19 cellular contexts compared by ENCODE assay signal in the genomic region with DNA sequence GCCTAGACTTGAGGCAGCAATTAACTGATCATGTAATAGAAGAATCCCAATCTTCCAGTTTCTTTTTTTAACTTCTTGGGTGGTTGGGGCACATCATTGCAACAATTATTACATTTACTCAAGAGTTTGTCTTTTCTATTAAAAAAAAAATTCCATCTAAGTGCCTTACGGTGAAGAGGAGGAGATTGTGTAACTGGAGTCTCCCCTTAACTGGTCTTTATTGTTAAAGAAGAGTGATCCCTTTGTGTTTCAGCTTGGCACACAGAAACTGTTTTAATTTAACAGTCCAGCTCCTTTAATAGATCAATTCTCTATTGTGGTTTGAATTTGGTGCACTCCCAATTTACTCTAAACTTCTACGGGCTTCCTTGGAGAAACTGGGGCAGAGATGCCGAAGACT.
"Had no signal": no experiment of that assay in that cellular context is flagged by ENCODE, and none has a peak within 500 bp of the region (broad histone marks: within the 10 kb centered on the region; RNA-seq: fewer than 3 reads in every experiment).

No MANE protein-coding gene starts in this region.

- ATAC-seq: activated CD8-positive, alpha-beta memory T cell treated with anti-CD3 and anti-CD28 coated beads, Interleukin-2, amount 10 ng/mL, durations not matched to agents 7 days and 5 days; activated CD8-positive, alpha-beta T cell treated with anti-CD3 and anti-CD28 coated beads, Interleukin-2, amount 10 ng/mL, durations not matched to agents 7 days and 5 days; activated naive CD4-positive, alpha-beta T cell treated with anti-CD3 and anti-CD28 coated beads, Interleukin-2, amount 50 U/mL, for 72 hours; activated T-cell treated with anti-CD3 and anti-CD28 coated beads, Interleukin-2, amount 50 U/mL, for 72 hours; naive thymus-derived CD8-positive, alpha-beta T cell; T-helper 17 cell had no signal

- H3K4me3 ChIP-seq: right atrium auricular region, tibial nerve had no signal

- H3K9me3 ChIP-seq: right atrium auricular region, tibial nerve had no signal

- H2AFZ ChIP-seq: parathyroid adenoma had no signal

- H3K36me3 ChIP-seq: right atrium auricular region, tibial nerve had no signal

- H3K9ac ChIP-seq: parathyroid adenoma had no signal

- DNase-seq: activated CD4-positive, alpha-beta T cell treated with anti-CD3 and anti-CD28 coated beads, Interleukin-2, amount 50 U/mL, for 1 hour; activated CD4-positive, CD25-positive, alpha-beta regulatory T cell treated with anti-CD3 and anti-CD28 coated beads, Interleukin-2, amount 50 U/mL, for 72 hours; activated CD8-positive, alpha-beta memory T cell treated with anti-CD3 and anti-CD28 coated beads, Interleukin-2, amount 10 ng/mL, durations not matched to agents 7 days and 5 days; activated CD8-positive, alpha-beta T cell treated with anti-CD3 and anti-CD28 coated beads, Interleukin-2, amount 10 ng/mL, durations not matched to agents 7 days and 5 days; activated naive CD4-positive, alpha-beta T cell; activated T-cell treated with anti-CD3 and anti-CD28 coated beads, Interleukin-2, amount 50 U/mL, for 72 hours; cortex of kidney; head of caudate nucleus; immature natural killer cell; kidney; naive thymus-derived CD8-positive, alpha-beta T cell; occipital lobe; stimulated activated naive CD4-positive, alpha-beta T cell; T-helper 17 cell; T1000 had no signal

- H3K27me3 ChIP-seq: right atrium auricular region, tibial nerve had no signal

- H3K27ac ChIP-seq: parathyroid adenoma, right atrium auricular region, tibial nerve had no signal
